ENCODE assay signal across 1 cellular context in genomic region chr1:83834621-83835264, GRCh38.
TF ChIP-seq lines count a peak whose summit lies in the region.

No MANE protein-coding gene starts in this region.

TF ChIP-seq in WTC11, 78 proteins besides CTCF, POLR2A, EP300 and RAD21 (continued from another document):
- TF ChIP-seq AR (CRISPR knock-in tag; IDR thresholded peaks at IDR 0.05) (no peak), ZNF281 (CRISPR knock-in tag; IDR thresholded peaks at IDR 0.05) (no peak), JAZF1 (CRISPR knock-in tag; IDR thresholded peaks at IDR 0.05) (no peak), ZNF219 (CRISPR knock-in tag; IDR thresholded peaks at IDR 0.05; ENCODE audit: borderline replicate concordance) (no peak), ZMAT4 (CRISPR knock-in tag; IDR thresholded peaks at IDR 0.05) (no peak), STAT6 (CRISPR knock-in tag; conservative IDR thresholded peaks at IDR 0.05; ENCODE audit: low read depth) (no peak), ZNF317 (CRISPR knock-in tag; IDR thresholded peaks at IDR 0.05; ENCODE audit: borderline replicate concordance, low read depth) (no peak), JUN (CRISPR knock-in tag; IDR thresholded peaks at IDR 0.05) (no peak), ETV6 (CRISPR knock-in tag; IDR thresholded peaks at IDR 0.05) (no peak), TEAD1 (CRISPR knock-in tag; IDR thresholded peaks at IDR 0.05) (no peak), ZBTB43 (CRISPR knock-in tag; IDR thresholded peaks at IDR 0.05) (no peak)
TF ChIP-seq in WTC11: peak in this region for 0.
